Comparison of ENCODE assay signal across 23 cellular contexts in the genomic region with DNA sequence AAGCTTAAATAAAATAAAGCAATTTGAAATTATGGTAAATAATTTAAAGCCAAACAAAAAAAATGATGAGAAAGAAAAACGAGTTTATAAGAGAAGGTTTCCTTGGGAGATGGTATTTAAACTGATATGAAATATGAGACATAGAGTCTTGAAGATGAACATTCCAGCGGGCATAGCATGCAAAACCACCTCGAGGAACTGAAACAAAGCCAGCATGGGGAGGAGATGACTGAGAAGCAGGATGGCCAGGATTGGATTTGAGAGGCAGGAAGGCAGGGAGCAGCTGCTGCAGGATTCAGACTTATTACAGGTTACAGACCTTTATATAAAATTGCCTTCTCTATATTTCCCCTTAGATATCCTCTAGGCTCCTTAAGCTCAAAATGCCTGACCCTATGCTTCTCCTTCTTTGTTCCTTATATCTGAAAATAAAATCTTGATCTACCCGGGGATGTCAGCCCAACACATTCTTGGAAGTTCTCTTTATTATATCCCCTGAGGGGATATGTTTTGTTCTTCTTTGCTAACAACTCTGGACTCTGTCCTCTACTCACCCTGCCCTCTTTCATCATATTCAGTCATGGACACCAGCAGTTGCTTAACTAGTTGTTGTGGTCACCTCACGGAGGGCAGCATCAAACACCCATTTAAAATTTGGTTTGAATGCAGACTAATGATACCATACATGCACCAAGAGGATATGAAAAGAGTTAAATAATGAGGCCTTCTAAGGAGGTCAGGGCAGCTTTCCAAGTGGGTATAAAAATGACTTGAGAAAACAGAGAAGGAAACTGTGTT.
A peak's percentile ranks its signal among the peaks of the same experiment; 100 is the strongest.
DNase-seq lines count a peak whose midpoint lies in the region; ATAC-seq, FAIRE-seq and TF ChIP-seq lines count a peak whose summit lies in the region.
"Had no signal": no experiment of that assay in that cellular context is flagged by ENCODE, and none has a peak within 500 bp of the region (broad histone marks: within the 10 kb centered on the region; RNA-seq: fewer than 3 reads in every experiment).

No MANE protein-coding gene starts in this region.

- H3K9ac ChIP-seq in SK-N-SH (no peak overlapping the region), neural progenitor cell (no peak overlapping the region)

- peak in 1 of 2 experiments; percentile 10 for DNase-seq in A549 (ENCODE audit: low read depth in 1 of 2, low spot score in 1 of 2)
- peak; percentile 59 for DNase-seq in HTR-8/SVneo (ENCODE audit: insufficient read length, low spot score)
- no peak for DNase-seq in SK-N-SH
- peak; percentile 33 to 49 for DNase-seq in foreskin fibroblast
- no peak for DNase-seq in COR-L47 (lab: John Stamatoyannopoulos, UW)
- no peak for DNase-seq in right atrium auricular region (ENCODE audit: low spot score)
- DNase-seq in neural progenitor cell (ENCODE audit: low spot score): no peak
- DNase-seq: activated CD4-positive, alpha-beta memory T cell treated with anti-CD3 and anti-CD28 coated beads for 36 hours; activated naive CD4-positive, alpha-beta T cell treated with anti-CD3 and anti-CD28 coated beads, Interleukin-2, amount 50 U/mL, for 16 hours; activated T-cell treated with anti-CD3 and anti-CD28 coated beads, Interleukin-2, amount 50 U/mL, for 24 hours; CD8-positive, alpha-beta memory T cell; heart right ventricle; naive thymus-derived CD4-positive, alpha-beta T cell; NCI-H2081; RPMI8226; stimulated activated CD4-positive, alpha-beta T cell treated with anti-CD3 and anti-CD28 coated beads, Interleukin-15, amount 100 ng/mL, for 24 hours; stimulated activated naive CD4-positive, alpha-beta T cell treated with Interleukin-2 at 50 U/mL for 16 hours; upper lobe of right lung had no signal

- TF ChIP-seq POLR2A in A549 (IDR thresholded peaks at IDR 0.05; ENCODE audit: low read length): no peak

- H3K4me3 ChIP-seq in A549 (no peak overlapping the region), SK-N-SH (ENCODE audit: low read depth in 2 of 2, low read length in 1 of 2) (no peak overlapping the region), foreskin fibroblast (ENCODE audit: low read depth in 1 of 2, low read length in 2 of 2) (no peak overlapping the region), right atrium auricular region (no peak overlapping the region), neural progenitor cell (no peak overlapping the region)
- H3K4me3 ChIP-seq: breast epithelium, heart right ventricle, upper lobe of right lung had no signal

- no peak for TF ChIP-seq RAD21 in A549 (conservative IDR thresholded peaks at IDR 0.05 in 1 of 2, IDR thresholded peaks at IDR 0.05 in 1 of 2)
- no peak for TF ChIP-seq RAD21 in SK-N-SH (IDR thresholded peaks at IDR 0.05; ENCODE audit: low read length)

- no peaks in the 10 kb centered on the region for H3K36me3 ChIP-seq in SK-N-SH (replicated peaks in 1 of 2; ENCODE audit: control insufficient read depth in 1 of 2, insufficient read depth in 2 of 2, low read length in 1 of 2)
- no peaks in the 10 kb centered on the region for H3K36me3 ChIP-seq in right atrium auricular region
- no peaks in the 10 kb centered on the region for H3K36me3 ChIP-seq in neural progenitor cell
- H3K36me3 ChIP-seq: breast epithelium, heart right ventricle, upper lobe of right lung had no signal

- H3K9me2 ChIP-seq in SK-N-SH: no peaks in the 10 kb centered on the region

- no peak overlapping the region for H3K4me3 Mint-ChIP-seq in neural progenitor cell
- H3K4me3 Mint-ChIP-seq: activated CD4-positive, alpha-beta memory T cell treated with anti-CD3 and anti-CD28 coated beads for 36 hours; activated T-cell treated with anti-CD3 and anti-CD28 coated beads, Interleukin-2, amount 50 U/mL, for 24 hours; CD8-positive, alpha-beta memory T cell; naive thymus-derived CD4-positive, alpha-beta T cell had no signal

- ATAC-seq in A549 (no peak), GM19035 (IDR thresholded peaks at IDR 0.05; ENCODE audit: unreplicated experiment) (no peak)
- ATAC-seq: esophagus mucosa; heart right ventricle; naive thymus-derived CD4-positive, alpha-beta T cell; upper lobe of right lung had no signal

- CTCF ChIA-PET in A549 (lab: Yijun Ruan, JAX) (interaction anchor here (1.0 kb wide), 1 partner anchor 12 kb away, joined by 4 read pairs; no protein-coding TSS in a partner anchor), SK-N-SH (lab: Yijun Ruan, JAX) (interaction anchor here (0.6 to 1.5 kb wide), 3 partner anchors 9 to 169 kb away, joined by 3 read pairs; no protein-coding TSS in a partner anchor)

- H3K4me2 ChIP-seq in A549: peak overlapping the region; percentile 35
- H3K4me2 ChIP-seq in SK-N-SH: 0 out of 2 replicates have a peak overlapping the region, but pooled peaks have one; percentile 3
- no peak overlapping the region for H3K4me2 ChIP-seq in neural progenitor cell

- 35% methylated on average over 5 of the region's 5 CpGs for WGBS in A549 (ENCODE audit: missing lambda C conversion rate)
- WGBS in SK-N-SH (ENCODE audit: low lambda C conversion rate): 9% methylated on average over 5 of the region's 5 CpGs

- no peaks in the 10 kb centered on the region for H3K27me3 Mint-ChIP-seq in neural progenitor cell (ENCODE audit: insufficient read depth, low read depth)
- H3K27me3 Mint-ChIP-seq: activated CD4-positive, alpha-beta memory T cell treated with anti-CD3 and anti-CD28 coated beads for 36 hours; activated T-cell treated with anti-CD3 and anti-CD28 coated beads, Interleukin-2, amount 50 U/mL, for 24 hours; CD8-positive, alpha-beta memory T cell; naive thymus-derived CD4-positive, alpha-beta T cell had no signal

- no peak for TF ChIP-seq EP300 in A549 (IDR thresholded peaks at IDR 0.05)
- TF ChIP-seq EP300 in SK-N-SH (IDR thresholded peaks at IDR 0.05; ENCODE audit: borderline replicate concordance in 1 of 2, low read depth in 1 of 2, low read length in 1 of 2): no peak

- peak overlapping the region in 1 of 2 experiments; percentile 12; a peak in 2 of 6 replicates for H3K27ac ChIP-seq in A549
- peak overlapping the region in 1 of 2 experiments; percentile 76; a peak in 1 of 4 replicates for H3K27ac ChIP-seq in SK-N-SH (ENCODE audit: low read depth in 2 of 2, low read length in 1 of 2)
- H3K27ac ChIP-seq in right atrium auricular region: no peak overlapping the region
- no peak overlapping the region for H3K27ac ChIP-seq in neural progenitor cell
- H3K27ac ChIP-seq: breast epithelium, heart right ventricle, upper lobe of right lung, VCaP had no signal

- no peaks in the 10 kb centered on the region for H3K9me3 ChIP-seq in A549
- no peaks in the 10 kb centered on the region for H3K9me3 ChIP-seq in SK-N-SH
- H3K9me3 ChIP-seq in right atrium auricular region: no peaks in the 10 kb centered on the region
- H3K9me3 ChIP-seq in neural progenitor cell (ENCODE audit: low read depth): no peaks in the 10 kb centered on the region
- H3K9me3 ChIP-seq: breast epithelium, heart right ventricle, upper lobe of right lung had no signal

- no peak overlapping the region for H3K27ac Mint-ChIP-seq in neural progenitor cell
- H3K27ac Mint-ChIP-seq: activated CD4-positive, alpha-beta memory T cell treated with anti-CD3 and anti-CD28 coated beads for 36 hours; activated T-cell treated with anti-CD3 and anti-CD28 coated beads, Interleukin-2, amount 50 U/mL, for 24 hours; naive thymus-derived CD4-positive, alpha-beta T cell had no signal

- H3K79me2 ChIP-seq in SK-N-SH (ENCODE audit: insufficient read depth) (no peaks in the 10 kb centered on the region), neural progenitor cell (ENCODE audit: low read depth) (no peaks in the 10 kb centered on the region)

- H3K4me1 ChIP-seq in A549: peaks cover 15% of the 10 kb centered on the region
- H3K4me1 ChIP-seq in SK-N-SH (ENCODE audit: control insufficient read depth in 1 of 2, insufficient read depth in 2 of 2, low read depth in 1 of 2, low read length in 1 of 2): peaks cover 0 to 3% of the 10 kb centered on the region in 2 experiments; a peak in 2 of 4 replicates
- no peaks in the 10 kb centered on the region for H3K4me1 ChIP-seq in right atrium auricular region
- no peaks in the 10 kb centered on the region for H3K4me1 ChIP-seq in neural progenitor cell
- H3K4me1 ChIP-seq: breast epithelium, upper lobe of right lung had no signal

- no peaks in the 10 kb centered on the region for H3K9me3 Mint-ChIP-seq in neural progenitor cell
- H3K9me3 Mint-ChIP-seq: activated CD4-positive, alpha-beta memory T cell treated with anti-CD3 and anti-CD28 coated beads for 36 hours; activated T-cell treated with anti-CD3 and anti-CD28 coated beads, Interleukin-2, amount 50 U/mL, for 24 hours; CD8-positive, alpha-beta memory T cell had no signal

- H3K27me3 ChIP-seq in SK-N-SH (ENCODE audit: insufficient read depth) (no peaks in the 10 kb centered on the region), right atrium auricular region (no peaks in the 10 kb centered on the region), neural progenitor cell (no peaks in the 10 kb centered on the region)
- H3K27me3 ChIP-seq: breast epithelium, heart right ventricle, upper lobe of right lung had no signal

- no peak for FAIRE-seq in A549 (lab: Jason Lieb, UNC)
- no peak for FAIRE-seq in HTR-8/SVneo (lab: Jason Lieb, UNC)
- FAIRE-seq: islet of Langerhans had no signal

- POLR2A ChIA-PET in A549 (lab: Yijun Ruan, JAX) (no interaction called here), SK-N-SH (lab: Yijun Ruan, JAX) (no interaction called here)

- no peaks in the 10 kb centered on the region for H3K4me1 Mint-ChIP-seq in neural progenitor cell
- H3K4me1 Mint-ChIP-seq: CD8-positive, alpha-beta memory T cell; naive thymus-derived CD4-positive, alpha-beta T cell had no signal

- no peaks in the 10 kb centered on the region for H3K36me3 Mint-ChIP-seq in neural progenitor cell

- no peaks in the 10 kb centered on the region for H4K20me1 ChIP-seq in SK-N-SH (ENCODE audit: insufficient read depth)
- H4K20me1 ChIP-seq in neural progenitor cell (ENCODE audit: low read depth): no peaks in the 10 kb centered on the region

- H2AFZ ChIP-seq in SK-N-SH (ENCODE audit: low read depth) (0 out of 2 replicates have a peak overlapping the region, but pooled peaks have one; percentile 26), neural progenitor cell (replicated peaks) (no peak overlapping the region)

- H3F3A ChIP-seq in SK-N-SH (replicated peaks; ENCODE audit: insufficient read depth) (no peaks in the 10 kb centered on the region), neural progenitor cell (ENCODE audit: low read depth) (no peaks in the 10 kb centered on the region)

- TF ChIP-seq CTCF in A549 (IDR thresholded peaks at IDR 0.05): no peak
- no peak for TF ChIP-seq CTCF in SK-N-SH (IDR thresholded peaks at IDR 0.05)
- TF ChIP-seq CTCF in foreskin fibroblast (IDR thresholded peaks at IDR 0.05; ENCODE audit: low read depth, low read length): no peak
- no peak for TF ChIP-seq CTCF in right atrium auricular region (IDR thresholded peaks at IDR 0.05)
- TF ChIP-seq CTCF in neural progenitor cell (IDR thresholded peaks at IDR 0.05): no peak

TF ChIP-seq in A549, 52 proteins besides CTCF, POLR2A, EP300 and RAD21:
- no peak for TF ChIP-seq MAFK (IDR thresholded peaks at IDR 0.05; ENCODE audit: partially characterized antibody)

TF ChIP-seq in SK-N-SH, 30 proteins besides CTCF, POLR2A, EP300 and RAD21 (continues in another document):
- no peak for TF ChIP-seq MEF2A (IDR thresholded peaks at IDR 0.05; ENCODE audit: borderline replicate concordance, low read depth)

Comparison
In these comparisons a context has a peak if more than half of its experiments do, and no peak if none do; other contexts are left out.
1. DNase-seq: peak in HTR-8/SVneo (single experiment) and foreskin fibroblast (2 of 2); none in SK-N-SH (single experiment), COR-L47 (single experiment), right atrium auricular region (single experiment) and neural progenitor cell (single experiment).